In genomic region chr6:4017847-4018193, GRCh38 we compare ENCODE assay signal across 8 cellular contexts.
A peak's percentile ranks its signal among the peaks of the same experiment; 100 is the strongest.
DNase-seq lines count a peak whose midpoint lies in the region; ATAC-seq and TF ChIP-seq lines count a peak whose summit lies in the region.

No MANE protein-coding gene starts in this region.

- TF ChIP-seq CTCF in heart right ventricle (IDR thresholded peaks at IDR 0.05) = no peak

- CTCF ChIA-PET in activated CD8-positive, alpha-beta T cell treated with anti-CD3 and anti-CD28 coated beads, Interleukin-2, amount 10 ng/mL, durations not matched to agents 7 days and 5 days (lab: Charles Lee) = interaction anchor here (1.0 to 2.1 kb wide), 9 partner anchors 32 to 275 kb away, joined by 3 to 10 read pairs (median 6); partner anchors contain the start of genes ECI2 and FAM50B

- H3K4me1 Mint-ChIP-seq in activated CD8-positive, alpha-beta T cell treated with anti-CD3 and anti-CD28 coated beads, Interleukin-2, amount 10 ng/mL, durations not matched to agents 7 days and 5 days (ENCODE audit: low read depth) = peaks cover 58% of the 10 kb centered on the region

- WGBS in heart right ventricle, 2 donors = 0 to 1% methylated on average over 8 of the region's 8 CpGs
- WGBS in iPS DF 6.9 (ENCODE audit: insufficient coverage, insufficient read length) = no CpG with 5 or more reads among the region's 8 CpGs

- intact Hi-C loops in heart right ventricle (cut with DNase I) (no loop called here), Right ventricle myocardium inferior (cut with DNase I) (no loop called here)

- peaks cover 0 to 19% (median 0%) of the 10 kb centered on the region in 9 donors for H3K36me3 ChIP-seq in heart right ventricle
- H3K36me3 ChIP-seq in iPS DF 6.9 (ENCODE audit: control insufficient read depth, insufficient read depth, low read length) = no peaks in the 10 kb centered on the region

- H3K27ac ChIP-seq in heart right ventricle (peak overlapping the region; percentile 96 to 98 (median 96)), iPS DF 6.9 (ENCODE audit: low read length) (no peak overlapping the region), skin epidermis (peak overlapping the region; percentile 76 to 98 (median 96))

- H3K4me3 ChIP-seq in heart right ventricle (peak overlapping the region; percentile 67 to 89 (median 76)), iPS DF 6.9 (ENCODE audit: low read length) (peak overlapping the region; percentile 75; the same call in 1 of the 2 replicates), skin epidermis (peak overlapping the region; percentile 67 to 83 (median 80))

- peak overlapping the region; percentile 92 for H3K4me3 Mint-ChIP-seq in activated CD8-positive, alpha-beta T cell treated with anti-CD3 and anti-CD28 coated beads, Interleukin-2, amount 10 ng/mL, durations not matched to agents 7 days and 5 days

- H3K27ac Mint-ChIP-seq in activated CD8-positive, alpha-beta T cell treated with anti-CD3 and anti-CD28 coated beads, Interleukin-2, amount 10 ng/mL, durations not matched to agents 7 days and 5 days = peak overlapping the region; percentile 98

- peaks cover 11 to 56% (median 42%) of the 10 kb centered on the region in 9 donors for H3K4me1 ChIP-seq in heart right ventricle
- H3K4me1 ChIP-seq in iPS DF 6.9 (ENCODE audit: control insufficient read depth, insufficient read depth, low read length) = no peaks in the 10 kb centered on the region

- H3K9me3 Mint-ChIP-seq in activated CD8-positive, alpha-beta T cell treated with anti-CD3 and anti-CD28 coated beads, Interleukin-2, amount 10 ng/mL, durations not matched to agents 7 days and 5 days (ENCODE audit: insufficient read depth) = peaks cover 5% of the 10 kb centered on the region

- POLR2A ChIA-PET in activated CD8-positive, alpha-beta T cell treated with anti-CD3 and anti-CD28 coated beads, Interleukin-2, amount 10 ng/mL, durations not matched to agents 7 days and 5 days (lab: Charles Lee) = interaction anchor here (0.7 to 1.7 kb wide), 8 partner anchors 15 to 867 kb away, joined by 3 to 4 read pairs (median 3); partner anchors contain the start of gene ECI2

- H3K9me3 ChIP-seq in heart right ventricle (no peaks in the 10 kb centered on the region), iPS DF 6.9 (ENCODE audit: control insufficient read depth, insufficient read depth, low read length) (no peaks in the 10 kb centered on the region)

- peaks cover 47% of the 10 kb centered on the region for H3K36me3 Mint-ChIP-seq in activated CD8-positive, alpha-beta T cell treated with anti-CD3 and anti-CD28 coated beads, Interleukin-2, amount 10 ng/mL, durations not matched to agents 7 days and 5 days (ENCODE audit: low read depth)

- H3K27me3 Mint-ChIP-seq in activated CD8-positive, alpha-beta T cell treated with anti-CD3 and anti-CD28 coated beads, Interleukin-2, amount 10 ng/mL, durations not matched to agents 7 days and 5 days (ENCODE audit: low read depth) = no peaks in the 10 kb centered on the region

- DNase-seq in heart right ventricle (no peak), Right ventricle myocardium inferior (ENCODE audit: missing footprints) (no peak), NCI-H1694 treated with DMSO at 0.1 percent for 48 hours (lab: John Stamatoyannopoulos, UW) (peak; percentile 73), iPS DF 6.9 (ENCODE audit: low read depth, low spot score) (no peak)
- peak; percentile 45 for DNase-seq in activated CD8-positive, alpha-beta T cell treated with anti-CD3 and anti-CD28 coated beads, Interleukin-2, amount 10 ng/mL, durations not matched to agents 7 days and 5 days
- no peak for DNase-seq in activated CD8-positive, alpha-beta memory T cell treated with anti-CD3 and anti-CD28 coated beads for 24 hours

- ATAC-seq in heart right ventricle (peak in 1 of 8 donors; percentile 3), Right ventricle myocardium inferior (no peak), HG02884 (IDR thresholded peaks at IDR 0.05; ENCODE audit: unreplicated experiment) (no peak)
- ATAC-seq in activated CD8-positive, alpha-beta T cell treated with anti-CD3 and anti-CD28 coated beads, Interleukin-2, amount 10 ng/mL, durations not matched to agents 7 days and 5 days = peak; percentile 12

- H3K27me3 ChIP-seq in heart right ventricle (no peaks in the 10 kb centered on the region), iPS DF 6.9 (ENCODE audit: control insufficient read depth, insufficient read depth, low read length) (no peaks in the 10 kb centered on the region)

Comparison
In these comparisons a context has a peak if more than half of its experiments do, and no peak if none do; other contexts are left out.
1. DNase-seq: peak in NCI-H1694 treated with DMSO at 0.1 percent for 48 hours (single experiment) and activated CD8-positive, alpha-beta T cell treated with anti-CD3 and anti-CD28 coated beads, Interleukin-2, amount 10 ng/mL, durations not matched to agents 7 days and 5 days (single experiment); none in heart right ventricle (0 of 2), Right ventricle myocardium inferior (single experiment), iPS DF 6.9 (single experiment) and activated CD8-positive, alpha-beta memory T cell treated with anti-CD3 and anti-CD28 coated beads for 24 hours (single experiment).
2. Peak in every context shown above with its lines, with median percentiles within 50 percentile points of each other: H3K4me3 ChIP-seq.